In genomic region chr7:65872776-65873581, GRCh38 we compare ENCODE assay signal across 8 cellular contexts. TPM values are rescaled to one million over a fixed set of nuclear protein-coding genes. Genes with fewer than 3 reads are reported as not detected.
DNase-seq lines count a peak whose midpoint lies in the region; ATAC-seq lines count a peak whose summit lies in the region.

VKORC1L1 (plus strand) TSS chr7:65873074; CDS start chr7:65873372, 298 bp downstream.

- H3K36me3 Mint-ChIP-seq in activated naive CD4-positive, alpha-beta T cell treated with anti-CD3 and anti-CD28 coated beads, Interleukin-2, amount 50 U/mL, for 24 hours = no peaks in the 10 kb centered on the region

- H3K4me1 Mint-ChIP-seq in activated naive CD4-positive, alpha-beta T cell treated with anti-CD3 and anti-CD28 coated beads, Interleukin-2, amount 50 U/mL, for 24 hours = peaks cover 7% of the 10 kb centered on the region

- H3K9me3 Mint-ChIP-seq in activated naive CD4-positive, alpha-beta T cell treated with anti-CD3 and anti-CD28 coated beads, Interleukin-2, amount 50 U/mL, for 24 hours = no peaks in the 10 kb centered on the region

- peak; percentile 86 for ATAC-seq in HG02588 (IDR thresholded peaks at IDR 0.05; ENCODE audit: unreplicated experiment)

- H3K27me3 Mint-ChIP-seq in activated naive CD4-positive, alpha-beta T cell treated with anti-CD3 and anti-CD28 coated beads, Interleukin-2, amount 50 U/mL, for 24 hours = no peaks in the 10 kb centered on the region

- peak within 1 kb of the TSS; percentile 82 for H3K27ac Mint-ChIP-seq in activated naive CD4-positive, alpha-beta T cell treated with anti-CD3 and anti-CD28 coated beads, Interleukin-2, amount 50 U/mL, for 24 hours

- peak within 1 kb of the TSS; percentile 92 for H3K4me3 ChIP-seq in GM08714 (ENCODE audit: low read length)

- DNase-seq in NCI-H1048 (lab: John Stamatoyannopoulos, UW) (peak; percentile 72), SKM-1 (lab: John Stamatoyannopoulos, UW; ENCODE audit: unreplicated experiment) (peak; percentile 94), glomerular endothelial cell (ENCODE audit: extremely low read depth, low read depth, low spot score) (no peak), occipital lobe (lab: John Stamatoyannopoulos, UW) (peak; percentile 89), superior temporal gyrus (ENCODE audit: extremely low spot score) (peak; percentile 83)

- H3K4me3 Mint-ChIP-seq in activated naive CD4-positive, alpha-beta T cell treated with anti-CD3 and anti-CD28 coated beads, Interleukin-2, amount 50 U/mL, for 24 hours = peak within 1 kb of the TSS; percentile 91

RNA-seq across cellular contexts. Expression of gene VKORC1L1, which starts in this region (rescaled TPM):
- total RNA-seq in glomerular endothelial cell = 22.2 and 25.8 TPM in 2 replicates
- 31.7 TPM for total RNA-seq in occipital lobe
